Comparison of ENCODE assay signal across 1 cellular context in genomic region chr1:223631367-223631977, GRCh38.
TF ChIP-seq lines count a peak whose summit lies in the region.

No MANE protein-coding gene starts in this region.

TF ChIP-seq in GM23338, 12 proteins besides CTCF, POLR2A, EP300 and RAD21 (continued from another document):
- TF ChIP-seq REST (IDR thresholded peaks at IDR 0.05; ENCODE audit: unreplicated experiment) (no peak), ZNF462 (CRISPR knock-in tag; IDR thresholded peaks at IDR 0.05) (no peak), EZH2 (IDR thresholded peaks at IDR 0.05; ENCODE audit: low read depth, unreplicated experiment) (no peak), POLR2AphosphoS5 (IDR thresholded peaks at IDR 0.05; ENCODE audit: low read depth) (no peak), STAT1 (IDR thresholded peaks at IDR 0.05; ENCODE audit: unreplicated experiment) (no peak), CREB1 (CRISPR knock-in tag; IDR thresholded peaks at IDR 0.05; ENCODE audit: low read depth) (no peak), EZH2phosphoT487 (IDR thresholded peaks at IDR 0.05; ENCODE audit: unreplicated experiment) (no peak), ZNF331 (CRISPR knock-in tag; IDR thresholded peaks at IDR 0.05; ENCODE audit: low read depth) (no peak)
